1 cellular context compared by ENCODE assay signal in genomic region chr5:31731710-31732301, GRCh38.
TF ChIP-seq lines count a peak whose summit lies in the region.

No MANE protein-coding gene starts in this region.

TF ChIP-seq in H1, 55 proteins besides CTCF, POLR2A, EP300 and RAD21 (continued from another document):
- TF ChIP-seq HDAC2 (IDR thresholded peaks at IDR 0.05; ENCODE audit: borderline replicate concordance in 1 of 2, low read depth in 2 of 2, low read length in 2 of 2) (no peak), TAF1 (IDR thresholded peaks at IDR 0.05; ENCODE audit: low read depth, low read length) (no peak), TCF12 (IDR thresholded peaks at IDR 0.05; ENCODE audit: low read depth, low read length) (no peak), SIN3A (conservative IDR thresholded peaks at IDR 0.05 in 1 of 2, IDR thresholded peaks at IDR 0.05 in 1 of 2; ENCODE audit: low read depth in 1 of 2, low read length in 2 of 2) (no peak), GABPA (IDR thresholded peaks at IDR 0.05; ENCODE audit: borderline replicate concordance, insufficient read depth, low read length) (no peak), JUN (IDR thresholded peaks at IDR 0.05; ENCODE audit: low read depth, low read length) (no peak), CBX8 (IDR thresholded peaks at IDR 0.05; ENCODE audit: borderline replicate concordance, low read depth, low read length) (no peak), KDM1A (IDR thresholded peaks at IDR 0.05; ENCODE audit: borderline replicate concordance, low read length) (no peak), CEBPB (IDR thresholded peaks at IDR 0.05; ENCODE audit: low read depth, low read length) (no peak), USF2 (IDR thresholded peaks at IDR 0.05; ENCODE audit: low read length) (no peak)
